ENCODE assay signal across 32 cellular contexts in the genomic region with DNA sequence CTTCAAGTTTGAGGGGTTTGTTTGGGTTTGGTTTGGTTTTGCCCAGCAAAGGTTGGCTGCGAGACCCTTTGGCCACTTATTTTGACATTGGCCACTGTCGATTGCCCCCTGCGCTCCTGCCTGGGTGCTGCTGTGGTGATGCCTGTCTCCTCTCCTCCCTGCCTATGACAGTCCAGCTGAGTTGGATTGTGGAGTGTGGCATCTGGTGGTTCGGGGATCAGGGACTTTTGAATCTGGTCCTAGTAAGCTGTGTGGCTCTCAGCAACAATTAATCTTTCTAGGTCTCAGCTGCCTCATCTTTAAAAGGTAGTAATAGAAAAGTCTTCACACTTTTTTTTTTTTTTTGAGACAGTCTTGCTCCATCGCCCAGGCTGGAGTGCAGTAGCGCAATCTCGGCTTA. TPM values are rescaled to one million over a fixed set of nuclear protein-coding genes. Genes with fewer than 3 reads are reported as not detected.
DNase-seq lines count a peak whose midpoint lies in the region; ATAC-seq and TF ChIP-seq lines count a peak whose summit lies in the region.
"Had no signal": no experiment of that assay in that cellular context is flagged by ENCODE, and none has a peak within 500 bp of the region (broad histone marks: within the 10 kb centered on the region; RNA-seq: fewer than 3 reads in every experiment).

No MANE protein-coding gene starts in this region.

- DNase-seq in NCI-H524 (lab: John Stamatoyannopoulos, UW) = peak; percentile 88 to 89
- DNase-seq in neural crest cell (ENCODE audit: low read depth, low spot score) = no peak
- DNase-seq in right lobe of liver = no peak
- DNase-seq in activated gamma-delta T cell (lab: John Stamatoyannopoulos, UW) = no peak
- DNase-seq in DMS153 (lab: John Stamatoyannopoulos, UW) = no peak
- DNase-seq: BE2C; CD4-positive, CD25-positive, alpha-beta regulatory T cell; DMS79; EL; GDM1; GOT3; Kasumi-1; NCI-H1092 treated with DMSO at 0.1 percent for 48 hours; NCI-H1436; NCI-H187; NCI-H2081 treated with DMSO at 0.1 percent for 48 hours; NCI-H2171; NCI-H345; NCI-H510A treated with DMSO at 0.1 percent for 48 hours; Right ventricle myocardium superior; RPMI8226 had no signal

- H3K9me3 Mint-ChIP-seq in brain (peaks cover 0 to 4% (median 0%) of the 10 kb centered on the region in 5 experiments), neural crest cell (no peaks in the 10 kb centered on the region)
- H3K9me3 Mint-ChIP-seq: CD4-positive, CD25-positive, alpha-beta regulatory T cell had no signal

- no peak for TF ChIP-seq POLR2A in right lobe of liver (IDR thresholded peaks at IDR 0.05)

- H3K36me3 ChIP-seq in BLaER1 treated with 17β-estradiol and CSF1 and Interleukin-3, amounts not matched to agents 10 nM and 100 nM = no peaks in the 10 kb centered on the region
- H3K36me3 ChIP-seq in right lobe of liver = no peaks in the 10 kb centered on the region
- H3K36me3 ChIP-seq: BE2C had no signal

- peak overlapping the region in 7 of 11 experiments; percentile 25 to 95 (median 68); a peak in 13 of 22 replicates for H3K4me2 ChIP-seq in BLaER1 treated with 17β-estradiol and CSF1 and Interleukin-3, amounts not matched to agents 10 nM and 100 nM

- H3K9ac ChIP-seq in BLaER1 treated with 17β-estradiol and CSF1 and Interleukin-3, amounts not matched to agents 10 nM and 100 nM = no peak overlapping the region; a peak in 1 of 22 replicates

- H4K20me1 ChIP-seq in BLaER1 treated with 17β-estradiol and CSF1 and Interleukin-3, amounts not matched to agents 10 nM and 100 nM = no peaks in the 10 kb centered on the region

- intact Hi-C loops in right lobe of liver (cut with DNase I) = no loop called here

- peaks cover 15 to 66% (median 47%) of the 10 kb centered on the region in 10 experiments for H3K4me1 ChIP-seq in BLaER1 treated with 17β-estradiol and CSF1 and Interleukin-3, amounts not matched to agents 10 nM and 100 nM
- no peaks in the 10 kb centered on the region for H3K4me1 ChIP-seq in right lobe of liver

- no peaks in the 10 kb centered on the region for H3K9me3 ChIP-seq in BLaER1 treated with 17β-estradiol and CSF1 and Interleukin-3, amounts not matched to agents 10 nM and 100 nM (replicated peaks in 1 of 11)
- H3K9me3 ChIP-seq in right lobe of liver = no peaks in the 10 kb centered on the region
- H3K9me3 ChIP-seq: BE2C had no signal

- H3K27me3 Mint-ChIP-seq in brain = peaks cover 4% of the 10 kb centered on the region
- H3K27me3 Mint-ChIP-seq in neural crest cell (ENCODE audit: low read depth) = peaks cover 5% of the 10 kb centered on the region

- no peak for ATAC-seq in HG03378 (IDR thresholded peaks at IDR 0.05; ENCODE audit: unreplicated experiment)
- ATAC-seq in right lobe of liver = no peak
- ATAC-seq: GM12878, HCT116, HepG2, K562 had no signal

- 90% methylated on average over 6 of the region's 7 CpGs for WGBS in right lobe of liver (ENCODE audit: insufficient coverage, low coverage, low lambda C conversion rate, missing lambda C conversion rate)

- TF ChIP-seq CTCF in brain (conservative IDR thresholded peaks at IDR 0.05) (no peak), neural crest cell (conservative IDR thresholded peaks at IDR 0.05) (no peak), right lobe of liver (IDR thresholded peaks at IDR 0.05) (no peak)

- peaks cover 85% of the 10 kb centered on the region for H3K4me1 Mint-ChIP-seq in brain
- peaks cover 76% of the 10 kb centered on the region for H3K4me1 Mint-ChIP-seq in neural crest cell
- H3K4me1 Mint-ChIP-seq: CD4-positive, CD25-positive, alpha-beta regulatory T cell had no signal

- H3K27ac Mint-ChIP-seq in brain (peak overlapping the region; percentile 82 to 95 (median 84)), neural crest cell (ENCODE audit: unreplicated experiment) (peak overlapping the region; percentile 94)
- H3K27ac Mint-ChIP-seq: CD4-positive, CD25-positive, alpha-beta regulatory T cell had no signal

- H3K36me3 Mint-ChIP-seq in brain (no peaks in the 10 kb centered on the region), neural crest cell (ENCODE audit: low read depth) (peaks cover 3% of the 10 kb centered on the region)
- H3K36me3 Mint-ChIP-seq: CD4-positive, CD25-positive, alpha-beta regulatory T cell had no signal

- H3K4me3 ChIP-seq in BLaER1 treated with 17β-estradiol and CSF1 and Interleukin-3, amounts not matched to agents 10 nM and 100 nM = no peak overlapping the region
- no peak overlapping the region for H3K4me3 ChIP-seq in right lobe of liver
- H3K4me3 ChIP-seq: GM12878, K562 had no signal

- H3K4me3 Mint-ChIP-seq in brain = no peak overlapping the region
- H3K4me3 Mint-ChIP-seq in neural crest cell = peak overlapping the region; percentile 79
- H3K4me3 Mint-ChIP-seq: CD4-positive, CD25-positive, alpha-beta regulatory T cell had no signal

- H3K27me3 ChIP-seq in BLaER1 treated with 17β-estradiol and CSF1 and Interleukin-3, amounts not matched to agents 10 nM and 100 nM = no peaks in the 10 kb centered on the region
- no peaks in the 10 kb centered on the region for H3K27me3 ChIP-seq in right lobe of liver
- H3K27me3 ChIP-seq: BE2C had no signal

- peak overlapping the region in 1 of 11 experiments; percentile 7; a peak in 2 of 22 replicates for H3K27ac ChIP-seq in BLaER1 treated with 17β-estradiol and CSF1 and Interleukin-3, amounts not matched to agents 10 nM and 100 nM
- H3K27ac ChIP-seq in right lobe of liver = no peak overlapping the region
- H3K27ac ChIP-seq: 22Rv1 had no signal

RNA-seq across cellular contexts. Expression of a gene that starts 27.1 kb away (rescaled TPM):
- 106 TPM for polyA plus RNA-seq in brain (ENCODE audit: insufficient read depth, low read depth, low replicate concordance)
- 285 and 301 TPM in 2 replicates for total RNA-seq in neural crest cell
- total RNA-seq in right lobe of liver = 100 to 1,000 TPM in 3 of 6 experiments, 10 to 100 TPM in 3; 47.3 to 119 (median 99.7) TPM

RNA-seq across cellular contexts. Expression of a gene that starts 39.6 kb away (rescaled TPM):
- 7.2 TPM for polyA plus RNA-seq in brain (ENCODE audit: insufficient read depth, low read depth, low replicate concordance)
- total RNA-seq in neural crest cell (4.0 and 4.1 TPM in 2 replicates), right lobe of liver (10 to 100 TPM; 18.9 to 26.6 (median 23.8) TPM)

RNA-seq across cellular contexts. Expression of a gene that starts 40.4 kb away (rescaled TPM):
- polyA plus RNA-seq in brain (ENCODE audit: insufficient read depth, low read depth, low replicate concordance) = 30.5 TPM
- total RNA-seq in neural crest cell (not detected in 2 replicates), right lobe of liver (1 to 10 TPM in 1 of 6 experiments, under 1 TPM in 5; 0.19 to 1.1 (median 0.47) TPM)
- total RNA-seq: CD4-positive, CD25-positive, alpha-beta regulatory T cell; GM12878; HT1080; K562; M059J; Right ventricle myocardium superior; SK-MEL-5 had no signal

RNA-seq across cellular contexts. Expression of a gene that starts 50.1 kb away (rescaled TPM):
- polyA plus RNA-seq in brain (ENCODE audit: insufficient read depth, low read depth, low replicate concordance) = 137 TPM
- 121 and 131 TPM in 2 replicates for total RNA-seq in neural crest cell
- 100 to 1,000 TPM in 4 of 6 experiments, 10 to 100 TPM in 2; 63.1 to 156 (median 117) TPM for total RNA-seq in right lobe of liver

RNA-seq across cellular contexts. Expression of a gene that starts 56.7 kb away (rescaled TPM):
- polyA plus RNA-seq in brain (ENCODE audit: insufficient read depth, low read depth, low replicate concordance) = 24.4 TPM
- total RNA-seq in neural crest cell (7.1 and 7.5 TPM in 2 replicates), right lobe of liver (100 to 1,000 TPM in 5 of 6 experiments, 10 to 100 TPM in 1; 85.0 to 151 (median 124) TPM)

Comparison
In these comparisons a context has a peak if more than half of its experiments do, and no peak if none do; other contexts are left out.
1. DNase-seq: peak in NCI-H524 (2 of 2); none in neural crest cell (single experiment), right lobe of liver (0 of 3), activated gamma-delta T cell (single experiment) and DMS153 (single experiment).